In the genomic region with DNA sequence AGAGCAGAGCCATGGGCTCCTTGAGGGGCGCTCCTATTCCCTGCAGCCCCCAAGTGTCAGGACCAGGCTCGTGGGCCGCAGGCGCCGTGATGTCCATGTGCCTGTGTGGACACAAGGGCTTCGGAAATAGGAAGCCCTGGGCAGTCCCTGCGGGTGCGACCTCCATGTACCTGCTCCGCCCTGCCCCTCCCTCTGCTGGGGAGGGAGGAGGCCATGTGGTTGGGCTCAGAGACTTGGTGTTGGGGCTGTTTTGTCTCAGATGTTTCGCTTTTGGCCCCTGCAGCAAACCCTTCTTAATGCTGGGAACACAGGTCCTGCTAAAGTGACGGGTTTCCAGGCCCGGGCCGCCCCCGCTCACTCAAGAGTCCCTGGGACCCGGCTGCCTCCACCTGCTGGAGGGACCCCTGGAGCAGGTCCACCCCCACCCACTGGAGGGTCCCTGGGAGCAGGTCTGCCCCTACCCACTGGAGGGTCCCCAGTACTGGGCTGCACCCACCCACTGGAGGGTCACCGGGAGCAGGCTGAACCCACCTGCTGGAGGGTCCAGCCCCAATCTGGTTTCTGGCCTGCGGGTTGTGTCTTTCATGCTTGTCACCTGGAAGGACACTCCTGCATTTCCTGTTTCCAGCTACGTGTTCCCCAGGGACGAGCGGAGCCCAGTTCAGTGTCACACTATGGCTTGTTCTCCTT, we compare ENCODE assay signal across 21 cellular contexts.
DNase-seq lines count a peak whose midpoint lies in the region; ATAC-seq and TF ChIP-seq lines count a peak whose summit lies in the region.
"Had no signal": no experiment of that assay in that cellular context is flagged by ENCODE, and none has a peak within 500 bp of the region (broad histone marks: within the 10 kb centered on the region; RNA-seq: fewer than 3 reads in every experiment).

No MANE protein-coding gene starts in this region.

- no peaks in the 10 kb centered on the region for H3K79me2 ChIP-seq in osteoblast (ENCODE audit: insufficient read depth, low read length)

- H2AFZ ChIP-seq in osteoblast (ENCODE audit: low read length), result no peak overlapping the region

- no peak for TF ChIP-seq CTCF in natural killer cell (IDR thresholded peaks at IDR 0.05)
- no peak for TF ChIP-seq CTCF in coronary artery (IDR thresholded peaks at IDR 0.05)
- TF ChIP-seq CTCF in osteoblast (IDR thresholded peaks at IDR 0.05; ENCODE audit: extremely low read depth, low read depth, low read length), result no peak

- H3K36me3 ChIP-seq in osteoblast (ENCODE audit: insufficient read depth, low read length), result no peaks in the 10 kb centered on the region

- H3K9me3 Mint-ChIP-seq in natural killer cell treated with Interleukin-12 subunit alpha and Interleukin-12 subunit beta and Interleukin-15 and Interleukin-18, amount 100 ng/mL, for 72 hours, result no peaks in the 10 kb centered on the region
- H3K9me3 Mint-ChIP-seq in natural killer cell, result no peaks in the 10 kb centered on the region
- H3K9me3 Mint-ChIP-seq: activated naive CD4-positive, alpha-beta T cell treated with anti-CD3 and anti-CD28 coated beads, Interleukin-2, amount 50 U/mL, for 24 hours; brain; stimulated activated naive B cell treated with anti-CD40 and anti-IgM and Interleukin-4, amounts not matched to agents 10 μg/mL and 1 μg/mL and 100 μg/mL, for 72 hours had no signal

- no peak overlapping the region for H3K4me2 ChIP-seq in osteoblast (ENCODE audit: insufficient read depth, low read length)

- H3K9me3 ChIP-seq in osteoblast (ENCODE audit: low read depth, low read length), result no peaks in the 10 kb centered on the region

- no peaks in the 10 kb centered on the region for H3K27me3 ChIP-seq in osteoblast (ENCODE audit: insufficient read depth, low read length)

- H3K36me3 Mint-ChIP-seq in natural killer cell treated with Interleukin-12 subunit alpha and Interleukin-12 subunit beta and Interleukin-15 and Interleukin-18, amount 100 ng/mL, for 72 hours, result no peaks in the 10 kb centered on the region
- no peaks in the 10 kb centered on the region for H3K36me3 Mint-ChIP-seq in natural killer cell
- H3K36me3 Mint-ChIP-seq: brain had no signal

- H3K27ac ChIP-seq in coronary artery (peak overlapping the region; percentile 90), osteoblast (ENCODE audit: low read depth, low read length) (no peak overlapping the region)

- H3K27me3 Mint-ChIP-seq in natural killer cell treated with Interleukin-12 subunit alpha and Interleukin-12 subunit beta and Interleukin-15 and Interleukin-18, amount 100 ng/mL, for 72 hours, result no peaks in the 10 kb centered on the region
- no peaks in the 10 kb centered on the region for H3K27me3 Mint-ChIP-seq in natural killer cell (ENCODE audit: low read depth in 2 of 2)
- H3K27me3 Mint-ChIP-seq: activated naive CD4-positive, alpha-beta T cell treated with anti-CD3 and anti-CD28 coated beads, Interleukin-2, amount 50 U/mL, for 24 hours; brain; stimulated activated naive B cell treated with anti-CD40 and anti-IgM and Interleukin-4, amounts not matched to agents 10 μg/mL and 1 μg/mL and 100 μg/mL, for 72 hours had no signal

- peaks cover 21% of the 10 kb centered on the region for H3K4me1 ChIP-seq in osteoblast (ENCODE audit: insufficient read depth, low read length)

- intact Hi-C loops in natural killer cell (cut with micrococcal nuclease) (no loop called here), left colon (cut with DNase I, micrococcal nuclease) (loop anchor here in 1 of 2 donors (10.0 kb wide), 1 partner anchor 106 kb away; no protein-coding TSS in a partner anchor)

- ATAC-seq in natural killer cell treated with Interleukin-12 subunit alpha and Interleukin-12 subunit beta and Interleukin-15 and Interleukin-18, amount 100 ng/mL, for 72 hours, result no peak
- ATAC-seq in natural killer cell (no peak), HG02852 (IDR thresholded peaks at IDR 0.05; ENCODE audit: unreplicated experiment) (no peak), left colon (no peak), HG02981 (IDR thresholded peaks at IDR 0.05; ENCODE audit: unreplicated experiment) (no peak)
- ATAC-seq: stimulated activated naive B cell treated with anti-CD40 and anti-IgM and Interleukin-4, amounts not matched to agents 10 μg/mL and 1 μg/mL and 100 μg/mL, for 72 hours had no signal

- DNase-seq in natural killer cell treated with Interleukin-12 subunit alpha and Interleukin-12 subunit beta and Interleukin-15 and Interleukin-18, amount 100 ng/mL, for 72 hours (ENCODE audit: low spot score), result peak; percentile 56
- DNase-seq in natural killer cell (no peak), coronary artery (ENCODE audit: low spot score) (no peak), osteoblast (ENCODE audit: insufficient read length, low spot score, missing footprints) (peak; percentile 82), NOMO-1 treated with dmso at 0.1 percent for 144 hours (lab: John Stamatoyannopoulos, UW; ENCODE audit: unreplicated experiment) (no peak), left colon (no peak)
- DNase-seq: activated CD4-positive, alpha-beta T cell treated with anti-CD3 and anti-CD28 coated beads for 48 hours; activated T-cell treated with anti-CD3 and anti-CD28 coated beads for 4 hours; Calu3; GF-D8; hippocampal formation; NCI-H1436 treated with DMSO at 0.1 percent for 48 hours; NCI-H345; SHP77; stimulated activated CD4-positive, alpha-beta T cell treated with anti-CD3 and anti-CD28 coated beads, Interleukin-12 subunit alpha, Interleukin-12 subunit beta, amount 100 ng/mL, for 4 hours; stimulated activated naive B cell treated with anti-CD40 and anti-IgM and Interleukin-4, amounts not matched to agents 10 μg/mL and 1 μg/mL and 100 μg/mL, for 72 hours; T-helper 9 cell had no signal

- no peak overlapping the region for H3K27ac Mint-ChIP-seq in natural killer cell treated with Interleukin-12 subunit alpha and Interleukin-12 subunit beta and Interleukin-15 and Interleukin-18, amount 100 ng/mL, for 72 hours
- H3K27ac Mint-ChIP-seq in natural killer cell, result no peak overlapping the region
- H3K27ac Mint-ChIP-seq: activated naive CD4-positive, alpha-beta T cell treated with anti-CD3 and anti-CD28 coated beads, Interleukin-2, amount 50 U/mL, for 24 hours; stimulated activated naive B cell treated with anti-CD40 and anti-IgM and Interleukin-4, amounts not matched to agents 10 μg/mL and 1 μg/mL and 100 μg/mL, for 72 hours had no signal

- no peaks in the 10 kb centered on the region for H3K4me1 Mint-ChIP-seq in natural killer cell treated with Interleukin-12 subunit alpha and Interleukin-12 subunit beta and Interleukin-15 and Interleukin-18, amount 100 ng/mL, for 72 hours (ENCODE audit: low read depth in 2 of 2)
- no peaks in the 10 kb centered on the region for H3K4me1 Mint-ChIP-seq in natural killer cell
- H3K4me1 Mint-ChIP-seq: activated naive CD4-positive, alpha-beta T cell treated with anti-CD3 and anti-CD28 coated beads, Interleukin-2, amount 50 U/mL, for 24 hours; stimulated activated naive B cell treated with anti-CD40 and anti-IgM and Interleukin-4, amounts not matched to agents 10 μg/mL and 1 μg/mL and 100 μg/mL, for 72 hours had no signal

- H3K4me3 Mint-ChIP-seq in natural killer cell treated with Interleukin-12 subunit alpha and Interleukin-12 subunit beta and Interleukin-15 and Interleukin-18, amount 100 ng/mL, for 72 hours, result no peak overlapping the region
- H3K4me3 Mint-ChIP-seq in natural killer cell, result no peak overlapping the region
- H3K4me3 Mint-ChIP-seq: activated naive CD4-positive, alpha-beta T cell treated with anti-CD3 and anti-CD28 coated beads, Interleukin-2, amount 50 U/mL, for 24 hours; brain; stimulated activated naive B cell treated with anti-CD40 and anti-IgM and Interleukin-4, amounts not matched to agents 10 μg/mL and 1 μg/mL and 100 μg/mL, for 72 hours had no signal

- H3K4me3 ChIP-seq in coronary artery, result no peak overlapping the region
- no peak overlapping the region for H3K4me3 ChIP-seq in osteoblast (ENCODE audit: insufficient read depth, low read length)

- no peaks in the 10 kb centered on the region for H4K20me1 ChIP-seq in osteoblast (ENCODE audit: insufficient read depth, low read length)

Comparison
In these comparisons a context has a peak if more than half of its experiments do, and no peak if none do; other contexts are left out.
1. DNase-seq: peak in natural killer cell treated with Interleukin-12 subunit alpha and Interleukin-12 subunit beta and Interleukin-15 and Interleukin-18, amount 100 ng/mL, for 72 hours (single experiment) and osteoblast (single experiment); none in natural killer cell (single experiment), coronary artery (single experiment), NOMO-1 treated with dmso at 0.1 percent for 144 hours (single experiment) and left colon (0 of 2).